1 cellular context compared by ENCODE assay signal in genomic region chr9:122173670-122174069, GRCh38.
TF ChIP-seq lines count a peak whose summit lies in the region.

No MANE protein-coding gene starts in this region.

TF ChIP-seq in K562, 482 proteins besides CTCF, POLR2A, EP300 and RAD21 (continued from another document):
- TF ChIP-seq, protein P1, sequence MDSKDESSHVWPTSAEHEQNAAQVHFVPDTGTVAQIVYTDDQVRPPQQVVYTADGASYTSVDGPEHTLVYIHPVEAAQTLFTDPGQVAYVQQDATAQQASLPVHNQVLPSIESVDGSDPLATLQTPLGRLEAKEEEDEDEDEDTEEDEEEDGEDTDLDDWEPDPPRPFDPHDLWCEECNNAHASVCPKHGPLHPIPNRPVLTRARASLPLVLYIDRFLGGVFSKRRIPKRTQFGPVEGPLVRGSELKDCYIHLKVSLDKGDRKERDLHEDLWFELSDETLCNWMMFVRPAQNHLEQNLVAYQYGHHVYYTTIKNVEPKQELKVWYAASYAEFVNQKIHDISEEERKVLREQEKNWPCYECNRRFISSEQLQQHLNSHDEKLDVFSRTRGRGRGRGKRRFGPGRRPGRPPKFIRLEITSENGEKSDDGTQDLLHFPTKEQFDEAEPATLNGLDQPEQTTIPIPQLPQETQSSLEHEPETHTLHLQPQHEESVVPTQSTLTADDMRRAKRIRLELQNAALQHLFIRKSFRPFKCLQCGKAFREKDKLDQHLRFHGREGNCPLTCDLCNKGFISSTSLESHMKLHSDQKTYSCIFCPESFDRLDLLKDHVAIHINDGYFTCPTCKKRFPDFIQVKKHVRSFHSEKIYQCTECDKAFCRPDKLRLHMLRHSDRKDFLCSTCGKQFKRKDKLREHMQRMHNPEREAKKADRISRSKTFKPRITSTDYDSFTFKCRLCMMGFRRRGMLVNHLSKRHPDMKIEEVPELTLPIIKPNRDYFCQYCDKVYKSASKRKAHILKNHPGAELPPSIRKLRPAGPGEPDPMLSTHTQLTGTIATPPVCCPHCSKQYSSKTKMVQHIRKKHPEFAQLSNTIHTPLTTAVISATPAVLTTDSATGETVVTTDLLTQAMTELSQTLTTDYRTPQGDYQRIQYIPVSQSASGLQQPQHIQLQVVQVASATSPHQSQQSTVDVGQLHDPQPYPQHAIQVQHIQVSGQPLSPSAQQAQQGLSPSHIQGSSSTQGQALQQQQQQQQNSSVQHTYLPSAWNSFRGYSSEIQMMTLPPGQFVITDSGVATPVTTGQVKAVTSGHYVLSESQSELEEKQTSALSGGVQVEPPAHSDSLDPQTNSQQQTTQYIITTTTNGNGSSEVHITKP (IDR thresholded peaks at IDR 0.05; ENCODE audit: partially characterized antibody), result no peak
- TF ChIP-seq KDM1A (IDR thresholded peaks at IDR 0.05) (0 out of 4 replicates have a peak, but pooled peaks have one; percentile 19 to 38), THRB (CRISPR knock-in tag; conservative IDR thresholded peaks at IDR 0.05) (no peak)
- TF ChIP-seq, protein P2, sequence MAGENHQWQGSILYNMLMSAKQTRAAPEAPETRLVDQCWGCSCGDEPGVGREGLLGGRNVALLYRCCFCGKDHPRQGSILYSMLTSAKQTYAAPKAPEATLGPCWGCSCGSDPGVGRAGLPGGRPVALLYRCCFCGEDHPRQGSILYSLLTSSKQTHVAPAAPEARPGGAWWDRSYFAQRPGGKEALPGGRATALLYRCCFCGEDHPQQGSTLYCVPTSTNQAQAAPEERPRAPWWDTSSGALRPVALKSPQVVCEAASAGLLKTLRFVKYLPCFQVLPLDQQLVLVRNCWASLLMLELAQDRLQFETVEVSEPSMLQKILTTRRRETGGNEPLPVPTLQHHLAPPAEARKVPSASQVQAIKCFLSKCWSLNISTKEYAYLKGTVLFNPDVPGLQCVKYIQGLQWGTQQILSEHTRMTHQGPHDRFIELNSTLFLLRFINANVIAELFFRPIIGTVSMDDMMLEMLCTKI (IDR thresholded peaks at IDR 0.05; ENCODE audit: partially characterized antibody), result no peak
